In genomic region chr1:110196917-110197782, GRCh38 we compare ENCODE assay signal across 7 cellular contexts. TPM values are rescaled to one million over a fixed set of nuclear protein-coding genes. Genes with fewer than 3 reads are reported as not detected.
DNase-seq lines count a peak whose midpoint lies in the region; ATAC-seq, FAIRE-seq and TF ChIP-seq lines count a peak whose summit lies in the region.

No MANE protein-coding gene starts in this region.

- peak; percentile 94 for TF ChIP-seq CTCF in GM12864 (IDR thresholded peaks at IDR 0.05; ENCODE audit: low read depth, low read length, missing control alignments)

- intact Hi-C loops in naive thymus-derived CD4-positive, alpha-beta T cell (cut with micrococcal nuclease), result loop anchor here (1.0 to 5.0 kb wide), 3 partner anchors 263 to 420 kb away; no protein-coding TSS in a partner anchor

- H3K4me3 Mint-ChIP-seq in effector memory CD8-positive, alpha-beta T cell, result no peak overlapping the region
- no peak overlapping the region for H3K4me3 Mint-ChIP-seq in naive thymus-derived CD4-positive, alpha-beta T cell

- H3K27ac Mint-ChIP-seq in effector memory CD8-positive, alpha-beta T cell, result no peak overlapping the region
- no peak overlapping the region for H3K27ac Mint-ChIP-seq in naive thymus-derived CD4-positive, alpha-beta T cell

- no peak overlapping the region for H3K4me3 ChIP-seq in GM12864 (ENCODE audit: low read depth, low read length)
- no peak overlapping the region for H3K4me3 ChIP-seq in naive thymus-derived CD4-positive, alpha-beta T cell (ENCODE audit: low read length)

- peak; percentile 21 for DNase-seq in GM12864 (ENCODE audit: low read depth)
- DNase-seq in NCI-H446 treated with DMSO at 0.1 percent for 48 hours (lab: John Stamatoyannopoulos, UW), result peak; percentile 36
- peak; percentile 54 to 57 for DNase-seq in activated CD4-positive, alpha-beta T cell treated with anti-CD3 and anti-CD28 coated beads for 4 hours
- peak; percentile 49 to 55 (median 51) for DNase-seq in effector memory CD8-positive, alpha-beta T cell
- DNase-seq in naive thymus-derived CD4-positive, alpha-beta T cell, result peak; percentile 34 to 77 (median 57)
- DNase-seq in urothelium cell line (ENCODE audit: low spot score), result peak; percentile 91

- no peak overlapping the region for H3K27ac ChIP-seq in naive thymus-derived CD4-positive, alpha-beta T cell (ENCODE audit: low read depth, low read length)

- H3K36me3 Mint-ChIP-seq in effector memory CD8-positive, alpha-beta T cell (ENCODE audit: insufficient read depth), result no peaks in the 10 kb centered on the region
- no peaks in the 10 kb centered on the region for H3K36me3 Mint-ChIP-seq in naive thymus-derived CD4-positive, alpha-beta T cell

- H3K27me3 Mint-ChIP-seq in effector memory CD8-positive, alpha-beta T cell, result no peaks in the 10 kb centered on the region
- no peaks in the 10 kb centered on the region for H3K27me3 Mint-ChIP-seq in naive thymus-derived CD4-positive, alpha-beta T cell

- FAIRE-seq in urothelium cell line (lab: Jason Lieb, UNC), result peak; percentile 81

- no peaks in the 10 kb centered on the region for H3K9me3 Mint-ChIP-seq in effector memory CD8-positive, alpha-beta T cell
- H3K9me3 Mint-ChIP-seq in naive thymus-derived CD4-positive, alpha-beta T cell, result no peaks in the 10 kb centered on the region

- peak; percentile 73 for ATAC-seq in HG02943 (IDR thresholded peaks at IDR 0.05; ENCODE audit: low read depth, unreplicated experiment)
- peak; percentile 98 for ATAC-seq in effector memory CD8-positive, alpha-beta T cell (replicated peaks)
- peak; percentile 91 for ATAC-seq in naive thymus-derived CD4-positive, alpha-beta T cell

- H3K9me3 ChIP-seq in naive thymus-derived CD4-positive, alpha-beta T cell (ENCODE audit: control insufficient read depth in 2 of 3, low read length in 3 of 3), result no peaks in the 10 kb centered on the region

- POLR2A ChIA-PET in naive thymus-derived CD4-positive, alpha-beta T cell (lab: Charles Lee), result interaction anchor here (0.6 to 1.0 kb wide), 2 partner anchors 10 to 293 kb away, joined by 3 to 4 read pairs; no protein-coding TSS in a partner anchor

- H3K36me3 ChIP-seq in naive thymus-derived CD4-positive, alpha-beta T cell (ENCODE audit: control insufficient read depth in 2 of 3, insufficient read depth in 3 of 3, low read length in 3 of 3), result no peaks in the 10 kb centered on the region

- CTCF ChIA-PET in naive thymus-derived CD4-positive, alpha-beta T cell (lab: Charles Lee), result interaction anchor here (0.8 to 2.0 kb wide), 15 partner anchors 10 to 299 kb away, joined by 3 to 20 read pairs (median 5); no protein-coding TSS in a partner anchor

- H3K4me1 ChIP-seq in naive thymus-derived CD4-positive, alpha-beta T cell (ENCODE audit: control insufficient read depth in 2 of 2, insufficient read depth in 2 of 2, low read length in 2 of 2), result no peaks in the 10 kb centered on the region

- no peaks in the 10 kb centered on the region for H3K27me3 ChIP-seq in naive thymus-derived CD4-positive, alpha-beta T cell (ENCODE audit: control insufficient read depth in 2 of 2, insufficient read depth in 2 of 2, low read length in 2 of 2)

- H3K4me1 Mint-ChIP-seq in effector memory CD8-positive, alpha-beta T cell (ENCODE audit: low read depth in 2 of 2), result peaks cover 0 to 4% of the 10 kb centered on the region in 2 donors
- peaks cover 0 to 6% (median 0%) of the 10 kb centered on the region in 7 donors for H3K4me1 Mint-ChIP-seq in naive thymus-derived CD4-positive, alpha-beta T cell

RNA-seq across cellular contexts. Expression of gene KCNC4, which starts 13.0 kb away (rescaled TPM):
- total RNA-seq in naive thymus-derived CD4-positive, alpha-beta T cell, result 10 to 100 TPM in 4 of 5 experiments, 1 to 10 TPM in 1; 5.8 to 18.2 (median 12.4) TPM
- polyA plus RNA-seq in naive thymus-derived CD4-positive, alpha-beta T cell, result 1 to 10 TPM; 1.6 to 2.1 TPM

RNA-seq across cellular contexts. Expression of gene SLC6A17, which starts 46.9 kb away (rescaled TPM):
- not detected for total RNA-seq in naive thymus-derived CD4-positive, alpha-beta T cell
- polyA plus RNA-seq in naive thymus-derived CD4-positive, alpha-beta T cell, result not detected

Comparison
In these comparisons a context has a peak if more than half of its experiments do, and no peak if none do; other contexts are left out.
1. DNase-seq: peak in every context shown above with its lines; median percentile 91 in urothelium cell line; 57 in naive thymus-derived CD4-positive, alpha-beta T cell; 56 in activated CD4-positive, alpha-beta T cell treated with anti-CD3 and anti-CD28 coated beads for 4 hours; 51 in effector memory CD8-positive, alpha-beta T cell; 36 in NCI-H446 treated with DMSO at 0.1 percent for 48 hours; 21 in GM12864.